20 cellular contexts compared by ENCODE assay signal in genomic region chr13:58032676-58033440, GRCh38.
DNase-seq lines count a peak whose midpoint lies in the region; ATAC-seq, FAIRE-seq and TF ChIP-seq lines count a peak whose summit lies in the region.
"Had no signal": no experiment of that assay in that cellular context is flagged by ENCODE, and none has a peak within 500 bp of the region (broad histone marks: within the 10 kb centered on the region; RNA-seq: fewer than 3 reads in every experiment).

No MANE protein-coding gene starts in this region.

- H3K4me3 ChIP-seq in PC-3 (ENCODE audit: low read length): no peak overlapping the region
- H3K4me3 ChIP-seq: BLaER1 treated with 17β-estradiol and CSF1 and Interleukin-3, amounts not matched to agents 10 nM and 100 nM had no signal

- H3K36me3 Mint-ChIP-seq in activated CD8-positive, alpha-beta T cell treated with anti-CD3 and anti-CD28 coated beads, Interleukin-2, amount 10 ng/mL, durations not matched to agents 7 days and 5 days (ENCODE audit: low read depth): no peaks in the 10 kb centered on the region
- H3K36me3 Mint-ChIP-seq: CD4-positive, CD25-positive, alpha-beta regulatory T cell had no signal

- no peak overlapping the region for H3K4me3 Mint-ChIP-seq in activated CD8-positive, alpha-beta T cell treated with anti-CD3 and anti-CD28 coated beads, Interleukin-2, amount 10 ng/mL, durations not matched to agents 7 days and 5 days
- H3K4me3 Mint-ChIP-seq: CD4-positive, CD25-positive, alpha-beta regulatory T cell; H9 had no signal

- H3F3A ChIP-seq in PC-3 (ENCODE audit: low read length, unreplicated experiment): no peaks in the 10 kb centered on the region

- CTCF ChIA-PET in PC-3 (lab: Charles Lee): no interaction called here
- CTCF ChIA-PET in activated CD8-positive, alpha-beta T cell treated with anti-CD3 and anti-CD28 coated beads, Interleukin-2, amount 10 ng/mL, durations not matched to agents 7 days and 5 days (lab: Charles Lee): no interaction called here

- TF ChIP-seq CTCF in PC-3 (conservative IDR thresholded peaks at IDR 0.05; ENCODE audit: low read depth, low read length): no peak

- no peaks in the 10 kb centered on the region for H3K36me3 ChIP-seq in PC-3 (ENCODE audit: low read depth, low read length)
- H3K36me3 ChIP-seq: BLaER1 treated with 17β-estradiol and CSF1 and Interleukin-3, amounts not matched to agents 10 nM and 100 nM had no signal

- no peak overlapping the region for H3K27ac Mint-ChIP-seq in activated CD8-positive, alpha-beta T cell treated with anti-CD3 and anti-CD28 coated beads, Interleukin-2, amount 10 ng/mL, durations not matched to agents 7 days and 5 days
- H3K27ac Mint-ChIP-seq: CD4-positive, CD25-positive, alpha-beta regulatory T cell had no signal

- H3K9me2 ChIP-seq in PC-3 (replicated peaks; ENCODE audit: low read length): no peaks in the 10 kb centered on the region

- FAIRE-seq in HTR-8/SVneo (lab: Jason Lieb, UNC): no peak
- FAIRE-seq: G401.6, GM12891 had no signal

- H3K79me2 ChIP-seq in PC-3 (ENCODE audit: low read length): no peaks in the 10 kb centered on the region

- no TSS peak for BruUV-seq in PC-3 (replicated peaks; lab: Mats Ljungman, UMichigan)

- no peaks in the 10 kb centered on the region for H3K4me1 Mint-ChIP-seq in activated CD8-positive, alpha-beta T cell treated with anti-CD3 and anti-CD28 coated beads, Interleukin-2, amount 10 ng/mL, durations not matched to agents 7 days and 5 days (ENCODE audit: low read depth)
- H3K4me1 Mint-ChIP-seq: CD4-positive, CD25-positive, alpha-beta regulatory T cell had no signal

- no peaks in the 10 kb centered on the region for H3K4me1 ChIP-seq in PC-3 (ENCODE audit: insufficient read depth, low read length)

- DNase-seq in NCI-H1436 treated with DMSO at 0.1 percent for 48 hours (lab: John Stamatoyannopoulos, UW): peak; percentile 0
- no peak for DNase-seq in NCI-H1436 (lab: John Stamatoyannopoulos, UW)
- DNase-seq in COR-L47 (lab: John Stamatoyannopoulos, UW): peak; percentile 17
- DNase-seq in NCI-H1417 treated with DMSO at 0.1 percent for 48 hours (lab: John Stamatoyannopoulos, UW): peak; percentile 29
- no peak for DNase-seq in PC-3
- DNase-seq in activated CD8-positive, alpha-beta T cell treated with anti-CD3 and anti-CD28 coated beads, Interleukin-2, amount 10 ng/mL, durations not matched to agents 7 days and 5 days: no peak
- no peak for DNase-seq in HTR-8/SVneo (ENCODE audit: insufficient read length, low spot score)
- DNase-seq in NCI-H524 treated with DMSO at 0.1 percent for 48 hours (lab: John Stamatoyannopoulos, UW): no peak
- DNase-seq: 8988T; ACHN; Calu3; CD4-positive, CD25-positive, alpha-beta regulatory T cell; DMS 273 treated with DMSO at 0.1 percent for 48 hours; DMS79 treated with DMSO at 0.1 percent for 48 hours; EL; GOT3; H9 had no signal

- no peak overlapping the region for H3K4me2 ChIP-seq in PC-3 (ENCODE audit: low read length)

- no peak overlapping the region for H2AFZ ChIP-seq in PC-3 (ENCODE audit: low read length)

- H3K9ac ChIP-seq in PC-3 (ENCODE audit: low read length): no peak overlapping the region
- H3K9ac ChIP-seq: BLaER1 treated with 17β-estradiol and CSF1 and Interleukin-3, amounts not matched to agents 10 nM and 100 nM had no signal

- POLR2A ChIA-PET in PC-3 (lab: Charles Lee; ENCODE audit: unreplicated experiment): no interaction called here
- POLR2A ChIA-PET in activated CD8-positive, alpha-beta T cell treated with anti-CD3 and anti-CD28 coated beads, Interleukin-2, amount 10 ng/mL, durations not matched to agents 7 days and 5 days (lab: Charles Lee): no interaction called here

- H4K20me1 ChIP-seq in PC-3 (ENCODE audit: low read length): no peaks in the 10 kb centered on the region
- H4K20me1 ChIP-seq: BLaER1 treated with 17β-estradiol and CSF1 and Interleukin-3, amounts not matched to agents 10 nM and 100 nM had no signal

- H3K9me3 Mint-ChIP-seq in activated CD8-positive, alpha-beta T cell treated with anti-CD3 and anti-CD28 coated beads, Interleukin-2, amount 10 ng/mL, durations not matched to agents 7 days and 5 days (ENCODE audit: insufficient read depth): peaks cover 16% of the 10 kb centered on the region
- H3K9me3 Mint-ChIP-seq: H9 had no signal

- H3K9me3 ChIP-seq in PC-3 (ENCODE audit: low read length): no peaks in the 10 kb centered on the region
- H3K9me3 ChIP-seq: BLaER1 treated with 17β-estradiol and CSF1 and Interleukin-3, amounts not matched to agents 10 nM and 100 nM had no signal

- H3K27me3 Mint-ChIP-seq in activated CD8-positive, alpha-beta T cell treated with anti-CD3 and anti-CD28 coated beads, Interleukin-2, amount 10 ng/mL, durations not matched to agents 7 days and 5 days (ENCODE audit: low read depth): no peaks in the 10 kb centered on the region
- H3K27me3 Mint-ChIP-seq: CD4-positive, CD25-positive, alpha-beta regulatory T cell had no signal

- intact Hi-C loops in PC-3 (cut with micrococcal nuclease): no loop called here

- H3K27ac ChIP-seq in PC-3 (ENCODE audit: low read length): no peak overlapping the region
- H3K27ac ChIP-seq: BLaER1 treated with 17β-estradiol and CSF1 and Interleukin-3, amounts not matched to agents 10 nM and 100 nM had no signal

- peak; percentile 24; the same call in 1 of the 2 replicates for ATAC-seq in PC-3
- ATAC-seq in activated CD8-positive, alpha-beta T cell treated with anti-CD3 and anti-CD28 coated beads, Interleukin-2, amount 10 ng/mL, durations not matched to agents 7 days and 5 days: no peak

- H3K27me3 ChIP-seq in PC-3 (ENCODE audit: low read length): no peaks in the 10 kb centered on the region
- H3K27me3 ChIP-seq: BLaER1 treated with 17β-estradiol and CSF1 and Interleukin-3, amounts not matched to agents 10 nM and 100 nM had no signal

Comparison
In these comparisons a context has a peak if more than half of its experiments do, and no peak if none do; other contexts are left out.
1. DNase-seq: peak in NCI-H1436 treated with DMSO at 0.1 percent for 48 hours (single experiment), COR-L47 (single experiment) and NCI-H1417 treated with DMSO at 0.1 percent for 48 hours (single experiment); none in NCI-H1436 (single experiment), PC-3 (single experiment), activated CD8-positive, alpha-beta T cell treated with anti-CD3 and anti-CD28 coated beads, Interleukin-2, amount 10 ng/mL, durations not matched to agents 7 days and 5 days (single experiment), HTR-8/SVneo (single experiment) and NCI-H524 treated with DMSO at 0.1 percent for 48 hours (single experiment).